Comparison of ENCODE assay signal across 1 cellular context in genomic region chr2:96823203-96823602, GRCh38.
TF ChIP-seq lines count a peak whose summit lies in the region.

No MANE protein-coding gene starts in this region.

TF ChIP-seq in IMR-90, 13 proteins besides CTCF, POLR2A, EP300 and RAD21:
- no peak for TF ChIP-seq SMC3 (IDR thresholded peaks at IDR 0.05; ENCODE audit: low read depth, low read length)
- TF ChIP-seq RFX5 (IDR thresholded peaks at IDR 0.05; ENCODE audit: low read depth, low read length): no peak
- TF ChIP-seq MAZ (IDR thresholded peaks at IDR 0.05; ENCODE audit: borderline replicate concordance, low read depth, low read length): no peak
- no peak for TF ChIP-seq MAFK (IDR thresholded peaks at IDR 0.05; ENCODE audit: low read depth, low read length)
- no peak for TF ChIP-seq RCOR1 (IDR thresholded peaks at IDR 0.05; ENCODE audit: insufficient replicate concordance, low read length)
- TF ChIP-seq MXI1 (IDR thresholded peaks at IDR 0.05; ENCODE audit: borderline replicate concordance, low read depth, low read length): no peak
- no peak for TF ChIP-seq CEBPB (IDR thresholded peaks at IDR 0.05; ENCODE audit: low read depth, low read length)
- no peak for TF ChIP-seq NFE2L2 (IDR thresholded peaks at IDR 0.05; ENCODE audit: low read depth, low read length)
- no peak for TF ChIP-seq FOS (IDR thresholded peaks at IDR 0.05; ENCODE audit: low read depth, low read length)
- no peak for TF ChIP-seq BHLHE40 (IDR thresholded peaks at IDR 0.05; ENCODE audit: low read depth, low read length)
- TF ChIP-seq ELK1 (IDR thresholded peaks at IDR 0.05; ENCODE audit: borderline replicate concordance, low read depth, low read length): no peak
- TF ChIP-seq USF2 (IDR thresholded peaks at IDR 0.05; ENCODE audit: low read depth, low read length): no peak
- TF ChIP-seq CHD1 (IDR thresholded peaks at IDR 0.05; ENCODE audit: low read depth, low read length): no peak
